1 cellular context compared by ENCODE assay signal in genomic region chr4:133145758-133146157, GRCh38.
TF ChIP-seq lines count a peak whose summit lies in the region.

No MANE protein-coding gene starts in this region.

TF ChIP-seq in WTC11, 78 proteins besides CTCF, POLR2A, EP300 and RAD21:
- TF ChIP-seq STAT6 (CRISPR knock-in tag; conservative IDR thresholded peaks at IDR 0.05; ENCODE audit: low read depth) (no peak), TEAD4 (CRISPR knock-in tag; IDR thresholded peaks at IDR 0.05) (no peak), ZNF671 (CRISPR knock-in tag; IDR thresholded peaks at IDR 0.05) (no peak), ZNF425 (CRISPR knock-in tag; conservative IDR thresholded peaks at IDR 0.05) (no peak), ZNF281 (CRISPR knock-in tag; IDR thresholded peaks at IDR 0.05) (no peak), TP53 (CRISPR knock-in tag; IDR thresholded peaks at IDR 0.05) (no peak), ZMAT4 (CRISPR knock-in tag; IDR thresholded peaks at IDR 0.05) (no peak), CBFB (CRISPR knock-in tag; IDR thresholded peaks at IDR 0.05; ENCODE audit: low read depth) (no peak), CREB1 (CRISPR knock-in tag; IDR thresholded peaks at IDR 0.05) (no peak), ATF2 (CRISPR knock-in tag; IDR thresholded peaks at IDR 0.05; ENCODE audit: borderline replicate concordance, low read depth) (no peak), ZNF532 (CRISPR knock-in tag; IDR thresholded peaks at IDR 0.05; ENCODE audit: borderline replicate concordance) (no peak), MAX (CRISPR knock-in tag; IDR thresholded peaks at IDR 0.05) (no peak), ZNF396 (CRISPR knock-in tag; IDR thresholded peaks at IDR 0.05; ENCODE audit: borderline replicate concordance) (no peak), FOXJ3 (CRISPR knock-in tag; IDR thresholded peaks at IDR 0.05; ENCODE audit: borderline replicate concordance) (no peak), NR2C2 (CRISPR knock-in tag; IDR thresholded peaks at IDR 0.05) (no peak), NR3C1 (CRISPR knock-in tag; conservative IDR thresholded peaks at IDR 0.05; ENCODE audit: low read depth) (no peak), FOXK1 (CRISPR knock-in tag; IDR thresholded peaks at IDR 0.05) (no peak)
